ENCODE assay signal across 17 cellular contexts in the genomic region with DNA sequence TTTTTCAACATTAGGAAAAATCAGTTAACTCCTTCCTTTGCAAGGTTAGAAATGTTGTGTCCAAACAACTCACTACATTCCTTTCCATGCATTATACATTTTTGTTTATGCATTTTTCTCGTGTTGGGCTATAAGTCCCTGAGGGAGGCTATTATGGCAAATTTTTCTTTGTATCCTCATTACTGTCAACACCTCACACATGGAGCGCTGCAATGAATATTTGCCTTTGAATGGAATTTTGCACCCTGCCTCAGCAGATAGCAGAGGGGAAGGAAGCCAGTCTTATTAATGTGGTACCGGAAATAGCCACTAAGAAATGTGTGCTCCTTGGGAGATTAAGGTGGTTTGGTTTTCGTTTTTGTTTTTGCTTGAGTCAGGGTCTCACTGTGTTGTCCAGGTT.
DNase-seq lines count a peak whose midpoint lies in the region; ATAC-seq, FAIRE-seq and TF ChIP-seq lines count a peak whose summit lies in the region.
"Had no signal": no experiment of that assay in that cellular context is flagged by ENCODE, and none has a peak within 500 bp of the region (broad histone marks: within the 10 kb centered on the region; RNA-seq: fewer than 3 reads in every experiment).

No MANE protein-coding gene starts in this region.

- in situ Hi-C loops in gastrocnemius medialis (cut with MboI; ENCODE audit: low sequenced_read_pairs in 4 of 4) = no loop called here

- ATAC-seq in SK-N-SH treated with all-trans-retinoic acid at 6 μM for 48 hours (no peak), A549 (no peak), RWPE2 (ENCODE audit: low read depth) (no peak), gastrocnemius medialis (no peak)
- ATAC-seq: CD8-positive, alpha-beta T cell; GM23338 had no signal

- H3K36me3 ChIP-seq in SK-N-SH (replicated peaks in 1 of 2; ENCODE audit: control insufficient read depth in 1 of 2, insufficient read depth in 2 of 2, low read length in 1 of 2) = peaks cover 0 to 19% of the 10 kb centered on the region in 2 experiments
- H3K36me3 ChIP-seq in RWPE2 (ENCODE audit: low read depth) = peaks cover 87% of the 10 kb centered on the region
- no peaks in the 10 kb centered on the region for H3K36me3 ChIP-seq in osteoblast (ENCODE audit: insufficient read depth, low read length)
- no peaks in the 10 kb centered on the region for H3K36me3 ChIP-seq in gastrocnemius medialis
- H3K36me3 ChIP-seq: BLaER1 treated with 17β-estradiol and CSF1 and Interleukin-3, amounts not matched to agents 10 nM and 100 nM had no signal

- no peaks in the 10 kb centered on the region for H3K9me3 ChIP-seq in SK-N-SH
- no peaks in the 10 kb centered on the region for H3K9me3 ChIP-seq in A549
- H3K9me3 ChIP-seq in RWPE2 (ENCODE audit: severe bottlenecking) = no peaks in the 10 kb centered on the region
- no peaks in the 10 kb centered on the region for H3K9me3 ChIP-seq in osteoblast (ENCODE audit: low read depth, low read length)
- H3K9me3 ChIP-seq in gastrocnemius medialis = no peaks in the 10 kb centered on the region
- H3K9me3 ChIP-seq: BLaER1 treated with 17β-estradiol and CSF1 and Interleukin-3, amounts not matched to agents 10 nM and 100 nM had no signal

- H4K20me1 ChIP-seq in SK-N-SH (ENCODE audit: insufficient read depth) = no peaks in the 10 kb centered on the region
- H4K20me1 ChIP-seq in osteoblast (ENCODE audit: insufficient read depth, low read length) = no peaks in the 10 kb centered on the region
- H4K20me1 ChIP-seq: BLaER1 treated with 17β-estradiol and CSF1 and Interleukin-3, amounts not matched to agents 10 nM and 100 nM had no signal

- DNase-seq in SK-N-SH (no peak), A549 (ENCODE audit: low read depth in 1 of 2, low spot score in 1 of 2) (no peak), RWPE2 (ENCODE audit: low spot score) (no peak), fibroblast of pulmonary artery (ENCODE audit: low read depth) (peak; percentile 12), osteoblast (ENCODE audit: insufficient read length, low spot score, missing footprints) (no peak), gastrocnemius medialis (no peak)
- DNase-seq in activated CD4-positive, alpha-beta T cell treated with anti-CD3 and anti-CD28 coated beads, Interleukin-2, amount 50 U/mL, for 48 hours = no peak
- DNase-seq: Calu3; CD8-positive, alpha-beta T cell; DMS79 treated with DMSO at 0.1 percent for 48 hours; GF-D8; HCEC 1CT had no signal

- FAIRE-seq in A549 (lab: Jason Lieb, UNC) = no peak
- FAIRE-seq: H54 had no signal

- H3F3A ChIP-seq in SK-N-SH (replicated peaks; ENCODE audit: insufficient read depth) = peaks cover 37% of the 10 kb centered on the region

- H3K4me2 ChIP-seq in SK-N-SH (no peak overlapping the region), A549 (peak overlapping the region; percentile 65), osteoblast (ENCODE audit: insufficient read depth, low read length) (no peak overlapping the region)
- H3K4me2 ChIP-seq: BLaER1 treated with 17β-estradiol and CSF1 and Interleukin-3, amounts not matched to agents 10 nM and 100 nM; GM23338 had no signal

- no peak overlapping the region for H3K9ac ChIP-seq in SK-N-SH
- H3K9ac ChIP-seq: BLaER1 treated with 17β-estradiol and CSF1 and Interleukin-3, amounts not matched to agents 10 nM and 100 nM had no signal

- no peak for TF ChIP-seq EP300 in SK-N-SH (IDR thresholded peaks at IDR 0.05; ENCODE audit: borderline replicate concordance in 1 of 2, low read depth in 1 of 2, low read length in 1 of 2)
- no peak for TF ChIP-seq EP300 in A549 (IDR thresholded peaks at IDR 0.05)

- POLR2A ChIA-PET in SK-N-SH (lab: Yijun Ruan, JAX) (no interaction called here), A549 (lab: Yijun Ruan, JAX) (no interaction called here)

- WGBS in SK-N-SH (ENCODE audit: low lambda C conversion rate) = 90% methylated on average over 4 of the region's 4 CpGs
- WGBS in A549 (ENCODE audit: missing lambda C conversion rate) = 82% methylated on average over 4 of the region's 4 CpGs

- no peaks in the 10 kb centered on the region for H3K27me3 ChIP-seq in SK-N-SH (ENCODE audit: insufficient read depth)
- no peaks in the 10 kb centered on the region for H3K27me3 ChIP-seq in RWPE2 (ENCODE audit: insufficient read depth, poor library complexity, severe bottlenecking)
- H3K27me3 ChIP-seq in osteoblast (ENCODE audit: insufficient read depth, low read length) = no peaks in the 10 kb centered on the region
- H3K27me3 ChIP-seq in gastrocnemius medialis = no peaks in the 10 kb centered on the region
- H3K27me3 ChIP-seq: BLaER1 treated with 17β-estradiol and CSF1 and Interleukin-3, amounts not matched to agents 10 nM and 100 nM had no signal

- H3K4me3 ChIP-seq in SK-N-SH (ENCODE audit: low read depth in 2 of 2, low read length in 1 of 2) = no peak overlapping the region
- H3K4me3 ChIP-seq in A549 = no peak overlapping the region
- H3K4me3 ChIP-seq in RWPE2 (ENCODE audit: severe bottlenecking) = no peak overlapping the region
- H3K4me3 ChIP-seq in fibroblast of pulmonary artery (replicated peaks; ENCODE audit: low read depth, low read length) = no peak overlapping the region
- H3K4me3 ChIP-seq in osteoblast (ENCODE audit: insufficient read depth, low read length) = no peak overlapping the region
- H3K4me3 ChIP-seq in gastrocnemius medialis = no peak overlapping the region
- H3K4me3 ChIP-seq: BLaER1 treated with 17β-estradiol and CSF1 and Interleukin-3, amounts not matched to agents 10 nM and 100 nM; GM23338 had no signal

- no peak for TF ChIP-seq RAD21 in SK-N-SH (IDR thresholded peaks at IDR 0.05; ENCODE audit: low read length)
- TF ChIP-seq RAD21 in A549 (conservative IDR thresholded peaks at IDR 0.05 in 1 of 2, IDR thresholded peaks at IDR 0.05 in 1 of 2) = no peak

- CTCF ChIA-PET in SK-N-SH (lab: Yijun Ruan, JAX) (no interaction called here), A549 (lab: Yijun Ruan, JAX) (no interaction called here)

- H3K9me2 ChIP-seq in SK-N-SH = no peaks in the 10 kb centered on the region

- intact Hi-C loops in gastrocnemius medialis (cut with DNase I; ENCODE audit: low total_unique reads) = no loop called here

- H3K79me2 ChIP-seq in SK-N-SH (ENCODE audit: insufficient read depth) = no peaks in the 10 kb centered on the region
- no peaks in the 10 kb centered on the region for H3K79me2 ChIP-seq in osteoblast (ENCODE audit: insufficient read depth, low read length)

- H3K4me1 ChIP-seq in SK-N-SH (ENCODE audit: control insufficient read depth in 1 of 2, insufficient read depth in 2 of 2, low read depth in 1 of 2, low read length in 1 of 2) (peaks cover 26 to 43% of the 10 kb centered on the region in 2 experiments; a peak in 3 of 4 replicates), A549 (peaks cover 55% of the 10 kb centered on the region), RWPE2 (ENCODE audit: insufficient read depth, poor library complexity, severe bottlenecking) (peaks cover 19% of the 10 kb centered on the region), osteoblast (ENCODE audit: insufficient read depth, low read length) (peaks cover 4% of the 10 kb centered on the region), gastrocnemius medialis (no peaks in the 10 kb centered on the region)
- H3K4me1 ChIP-seq: BLaER1 treated with 17β-estradiol and CSF1 and Interleukin-3, amounts not matched to agents 10 nM and 100 nM had no signal

- peak overlapping the region; percentile 17 to 99; a peak in 2 of 4 replicates for H3K27ac ChIP-seq in SK-N-SH (ENCODE audit: low read depth in 2 of 2, low read length in 1 of 2)
- H3K27ac ChIP-seq in A549 = peak overlapping the region; percentile 85 to 86
- peak overlapping the region; percentile 60 for H3K27ac ChIP-seq in RWPE2 (ENCODE audit: poor library complexity, severe bottlenecking)
- no peak overlapping the region for H3K27ac ChIP-seq in osteoblast (ENCODE audit: low read depth, low read length)
- no peak overlapping the region for H3K27ac ChIP-seq in gastrocnemius medialis
- H3K27ac ChIP-seq: BLaER1 treated with 17β-estradiol and CSF1 and Interleukin-3, amounts not matched to agents 10 nM and 100 nM; HL-60 had no signal

- TF ChIP-seq POLR2A in A549 (IDR thresholded peaks at IDR 0.05; ENCODE audit: low read length) = no peak
- TF ChIP-seq POLR2A in gastrocnemius medialis (IDR thresholded peaks at IDR 0.05) = no peak

- no peak for TF ChIP-seq CTCF in SK-N-SH (IDR thresholded peaks at IDR 0.05)
- TF ChIP-seq CTCF in A549 (IDR thresholded peaks at IDR 0.05) = no peak
- no peak for TF ChIP-seq CTCF in RWPE2 (IDR thresholded peaks at IDR 0.05; ENCODE audit: poor library complexity, severe bottlenecking)
- no peak for TF ChIP-seq CTCF in fibroblast of pulmonary artery (IDR thresholded peaks at IDR 0.05; ENCODE audit: low read length, missing control alignments)
- TF ChIP-seq CTCF in osteoblast (IDR thresholded peaks at IDR 0.05; ENCODE audit: extremely low read depth, low read depth, low read length) = no peak
- TF ChIP-seq CTCF in gastrocnemius medialis (IDR thresholded peaks at IDR 0.05 in 4 of 5, conservative IDR thresholded peaks at IDR 0.05 in 1 of 5) = no peak

- H2AFZ ChIP-seq in SK-N-SH (ENCODE audit: low read depth) (no peak overlapping the region), osteoblast (ENCODE audit: low read length) (no peak overlapping the region)
- H2AFZ ChIP-seq: GM23338 had no signal

TF ChIP-seq in SK-N-SH, 30 proteins besides CTCF, POLR2A, EP300 and RAD21 (continues in another document):
- TF ChIP-seq GABPA (IDR thresholded peaks at IDR 0.05; ENCODE audit: low read depth) (no peak), RFX5 (IDR thresholded peaks at IDR 0.05; ENCODE audit: low read length) (no peak), POLR2AphosphoS5 (IDR thresholded peaks at IDR 0.05; ENCODE audit: low read depth, low read length) (no peak), ELF1 (IDR thresholded peaks at IDR 0.05) (no peak), TAF1 (IDR thresholded peaks at IDR 0.05; ENCODE audit: borderline replicate concordance, low read depth, low read length) (no peak)

TF ChIP-seq in SK-N-SH treated with all-trans-retinoic acid at 6 μM for 48 hours, 23 proteins besides CTCF, POLR2A, EP300 and RAD21 (continues in another document):
- TF ChIP-seq ZFP3 (CRISPR knock-in tag; IDR thresholded peaks at IDR 0.05) = no peak
- TF ChIP-seq ISL1 (CRISPR knock-in tag; IDR thresholded peaks at IDR 0.05) = no peak

TF ChIP-seq in A549, 52 proteins besides CTCF, POLR2A, EP300 and RAD21 (continues in another document):
- no peak for TF ChIP-seq HDAC2 (IDR thresholded peaks at IDR 0.05)
- no peak for TF ChIP-seq HES2 (IDR thresholded peaks at IDR 0.05)
- no peak for TF ChIP-seq CBX2 (IDR thresholded peaks at IDR 0.05; ENCODE audit: borderline replicate concordance, low read depth)
- TF ChIP-seq EHMT2 (IDR thresholded peaks at IDR 0.05; ENCODE audit: low read depth) = no peak
- TF ChIP-seq KDM1A (IDR thresholded peaks at IDR 0.05; ENCODE audit: low read depth) = no peak
- no peak for TF ChIP-seq CEBPB (IDR thresholded peaks at IDR 0.05)
- TF ChIP-seq FOSB (CRISPR knock-in tag; IDR thresholded peaks at IDR 0.05) = no peak
- no peak for TF ChIP-seq CBX8 (IDR thresholded peaks at IDR 0.05)
- TF ChIP-seq ZNF302 (CRISPR knock-in tag; IDR thresholded peaks at IDR 0.05) = no peak
- no peak for TF ChIP-seq FOSL2 (IDR thresholded peaks at IDR 0.05)
- TF ChIP-seq FOSL2 (CRISPR knock-in tag; IDR thresholded peaks at IDR 0.05) = no peak

Comparison
In these comparisons a context has a peak if more than half of its experiments do, and no peak if none do; other contexts are left out.
1. H3K27ac ChIP-seq: peak in SK-N-SH (2 of 2), A549 (2 of 2) and RWPE2 (single experiment); none in osteoblast (single experiment) and gastrocnemius medialis (0 of 4).